In the genomic region with DNA sequence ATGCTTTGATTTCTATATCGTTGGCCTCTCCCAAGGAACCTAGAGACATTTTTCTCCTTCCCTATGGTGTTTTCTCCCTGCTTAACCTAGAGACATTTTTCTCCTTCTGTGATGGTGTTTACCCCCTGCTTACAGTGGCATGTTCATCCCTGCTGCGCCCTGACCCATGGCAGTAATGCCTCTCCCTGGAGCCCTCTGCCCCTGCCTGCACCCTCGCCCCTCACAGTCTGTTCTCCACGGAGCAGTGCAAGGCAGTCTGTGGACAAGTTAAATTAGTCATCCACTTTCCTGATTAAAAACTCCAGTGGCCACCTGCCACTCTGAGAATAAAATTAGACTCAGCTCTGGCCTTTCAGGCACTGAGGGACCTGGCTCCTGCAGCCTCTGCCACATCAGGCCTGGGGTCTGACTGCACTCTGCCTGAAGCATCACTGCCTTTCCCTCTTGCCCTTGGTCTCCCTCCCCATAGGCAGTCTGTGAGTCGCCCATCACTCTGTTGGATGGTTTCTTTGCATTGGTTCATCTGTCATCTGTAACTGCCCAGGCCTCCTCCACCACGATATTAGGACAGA, we compare ENCODE assay signal across 1 cellular context.
TF ChIP-seq lines count a peak whose summit lies in the region.

No MANE protein-coding gene starts in this region.

TF ChIP-seq in SK-N-SH treated with all-trans-retinoic acid at 6 μM for 48 hours, 23 proteins besides CTCF, POLR2A, EP300 and RAD21 (continued from another document):
- TF ChIP-seq PPARA (CRISPR knock-in tag; IDR thresholded peaks at IDR 0.05; ENCODE audit: borderline replicate concordance) (no peak), BACH2 (CRISPR knock-in tag; IDR thresholded peaks at IDR 0.05; ENCODE audit: borderline replicate concordance) (no peak)
- TF ChIP-seq, protein P1, sequence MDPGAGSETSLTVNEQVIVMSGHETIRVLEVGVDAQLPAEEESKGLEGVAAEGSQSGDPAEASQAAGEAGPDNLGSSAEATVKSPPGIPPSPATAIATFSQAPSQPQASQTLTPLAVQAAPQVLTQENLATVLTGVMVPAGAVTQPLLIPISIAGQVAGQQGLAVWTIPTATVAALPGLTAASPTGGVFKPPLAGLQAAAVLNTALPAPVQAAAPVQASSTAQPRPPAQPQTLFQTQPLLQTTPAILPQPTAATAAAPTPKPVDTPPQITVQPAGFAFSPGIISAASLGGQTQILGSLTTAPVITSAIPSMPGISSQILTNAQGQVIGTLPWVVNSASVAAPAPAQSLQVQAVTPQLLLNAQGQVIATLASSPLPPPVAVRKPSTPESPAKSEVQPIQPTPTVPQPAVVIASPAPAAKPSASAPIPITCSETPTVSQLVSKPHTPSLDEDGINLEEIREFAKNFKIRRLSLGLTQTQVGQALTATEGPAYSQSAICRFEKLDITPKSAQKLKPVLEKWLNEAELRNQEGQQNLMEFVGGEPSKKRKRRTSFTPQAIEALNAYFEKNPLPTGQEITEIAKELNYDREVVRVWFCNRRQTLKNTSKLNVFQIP (CRISPR knock-in tag; IDR thresholded peaks at IDR 0.05; ENCODE audit: borderline replicate concordance, low read depth): no peak
